1 cellular context compared by ENCODE assay signal in genomic region chr11:65468874-65469333, GRCh38.
A peak's percentile ranks its signal among the peaks of the same experiment; 100 is the strongest.
TF ChIP-seq lines count a peak whose summit lies in the region.

No MANE protein-coding gene starts in this region.

TF ChIP-seq in K562, 482 proteins besides CTCF, POLR2A, EP300 and RAD21 (continued from another document):
- peak; percentile 64; the same call in 1 of the 2 replicates for TF ChIP-seq ZNF395 (CRISPR knock-in tag; IDR thresholded peaks at IDR 0.05)
- no peak for TF ChIP-seq PPARD (CRISPR knock-in tag; IDR thresholded peaks at IDR 0.05)
- TF ChIP-seq NFIC (IDR thresholded peaks at IDR 0.05): 0 out of 2 replicates have a peak, but pooled peaks have one; percentile 4
- TF ChIP-seq ZFP36 (IDR thresholded peaks at IDR 0.05; ENCODE audit: low read depth, low read length, partially characterized antibody): peak; percentile 10
- TF ChIP-seq MYNN (IDR thresholded peaks at IDR 0.05): peak; percentile 53; the same call in 1 of the 2 replicates
- no peak for TF ChIP-seq MYNN (CRISPR knock-in tag; IDR thresholded peaks at IDR 0.05)
- TF ChIP-seq, protein P1, sequence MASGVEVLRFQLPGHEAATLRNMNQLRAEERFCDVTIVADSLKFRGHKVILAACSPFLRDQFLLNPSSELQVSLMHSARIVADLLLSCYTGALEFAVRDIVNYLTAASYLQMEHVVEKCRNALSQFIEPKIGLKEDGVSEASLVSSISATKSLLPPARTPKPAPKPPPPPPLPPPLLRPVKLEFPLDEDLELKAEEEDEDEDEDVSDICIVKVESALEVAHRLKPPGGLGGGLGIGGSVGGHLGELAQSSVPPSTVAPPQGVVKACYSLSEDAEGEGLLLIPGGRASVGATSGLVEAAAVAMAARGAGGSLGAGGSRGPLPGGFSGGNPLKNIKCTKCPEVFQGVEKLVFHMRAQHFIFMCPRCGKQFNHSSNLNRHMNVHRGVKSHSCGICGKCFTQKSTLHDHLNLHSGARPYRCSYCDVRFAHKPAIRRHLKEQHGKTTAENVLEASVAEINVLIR (CRISPR knock-in tag; IDR thresholded peaks at IDR 0.05): no peak
- TF ChIP-seq BRD9 (IDR thresholded peaks at IDR 0.05; ENCODE audit: low read depth, partially characterized antibody): peak; percentile 54
- peak; percentile 74; the same call in 1 of the 2 replicates for TF ChIP-seq CTBP1 (IDR thresholded peaks at IDR 0.05; ENCODE audit: borderline replicate concordance)
- no peak for TF ChIP-seq FOXP1 (CRISPR knock-in tag; IDR thresholded peaks at IDR 0.05)
- peak in 1 of 2 experiments; percentile 43; a peak in 1 of 4 replicates for TF ChIP-seq SRF (CRISPR knock-in tag; IDR thresholded peaks at IDR 0.05)
- TF ChIP-seq RB1 (IDR thresholded peaks at IDR 0.05; ENCODE audit: low read depth): peak; percentile 59; the same call in 1 of the 2 replicates
- TF ChIP-seq PHB2 (IDR thresholded peaks at IDR 0.05; ENCODE audit: low read depth): no peak
- TF ChIP-seq HDAC8 (tag; IDR thresholded peaks at IDR 0.05): no peak
- TF ChIP-seq, protein P2, sequence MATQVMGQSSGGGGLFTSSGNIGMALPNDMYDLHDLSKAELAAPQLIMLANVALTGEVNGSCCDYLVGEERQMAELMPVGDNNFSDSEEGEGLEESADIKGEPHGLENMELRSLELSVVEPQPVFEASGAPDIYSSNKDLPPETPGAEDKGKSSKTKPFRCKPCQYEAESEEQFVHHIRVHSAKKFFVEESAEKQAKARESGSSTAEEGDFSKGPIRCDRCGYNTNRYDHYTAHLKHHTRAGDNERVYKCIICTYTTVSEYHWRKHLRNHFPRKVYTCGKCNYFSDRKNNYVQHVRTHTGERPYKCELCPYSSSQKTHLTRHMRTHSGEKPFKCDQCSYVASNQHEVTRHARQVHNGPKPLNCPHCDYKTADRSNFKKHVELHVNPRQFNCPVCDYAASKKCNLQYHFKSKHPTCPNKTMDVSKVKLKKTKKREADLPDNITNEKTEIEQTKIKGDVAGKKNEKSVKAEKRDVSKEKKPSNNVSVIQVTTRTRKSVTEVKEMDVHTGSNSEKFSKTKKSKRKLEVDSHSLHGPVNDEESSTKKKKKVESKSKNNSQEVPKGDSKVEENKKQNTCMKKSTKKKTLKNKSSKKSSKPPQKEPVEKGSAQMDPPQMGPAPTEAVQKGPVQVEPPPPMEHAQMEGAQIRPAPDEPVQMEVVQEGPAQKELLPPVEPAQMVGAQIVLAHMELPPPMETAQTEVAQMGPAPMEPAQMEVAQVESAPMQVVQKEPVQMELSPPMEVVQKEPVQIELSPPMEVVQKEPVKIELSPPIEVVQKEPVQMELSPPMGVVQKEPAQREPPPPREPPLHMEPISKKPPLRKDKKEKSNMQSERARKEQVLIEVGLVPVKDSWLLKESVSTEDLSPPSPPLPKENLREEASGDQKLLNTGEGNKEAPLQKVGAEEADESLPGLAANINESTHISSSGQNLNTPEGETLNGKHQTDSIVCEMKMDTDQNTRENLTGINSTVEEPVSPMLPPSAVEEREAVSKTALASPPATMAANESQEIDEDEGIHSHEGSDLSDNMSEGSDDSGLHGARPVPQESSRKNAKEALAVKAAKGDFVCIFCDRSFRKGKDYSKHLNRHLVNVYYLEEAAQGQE (CRISPR knock-in tag; IDR thresholded peaks at IDR 0.05; ENCODE audit: low read depth): no peak
- no peak for TF ChIP-seq RBM39 (optimal IDR thresholded peaks at IDR 0.05; ENCODE audit: low read depth, low read length)
- TF ChIP-seq MTA3 (IDR thresholded peaks at IDR 0.05; ENCODE audit: borderline replicate concordance): no peak
- TF ChIP-seq NBN (IDR thresholded peaks at IDR 0.05; ENCODE audit: low read depth): peak; percentile 61; the same call in 1 of the 2 replicates
- no peak for TF ChIP-seq EZH2 (IDR thresholded peaks at IDR 0.05; ENCODE audit: borderline replicate concordance, low read depth, low read length)
- TF ChIP-seq NCOR1 (IDR thresholded peaks at IDR 0.05): 0 out of 2 replicates have a peak, but pooled peaks have one; percentile 20
- TF ChIP-seq NONO (IDR thresholded peaks at IDR 0.05; ENCODE audit: low read depth in 2 of 2, low read length in 1 of 2): 0 out of 4 replicates have a peak, but pooled peaks of 1 of the 2 experiments have one; percentile 52
- TF ChIP-seq FOXM1 (IDR thresholded peaks at IDR 0.05; ENCODE audit: low read depth): 0 out of 2 replicates have a peak, but pooled peaks have one; percentile 23
- no peak for TF ChIP-seq FOXM1 (CRISPR knock-in tag; IDR thresholded peaks at IDR 0.05; ENCODE audit: low read depth)
- TF ChIP-seq CREM (IDR thresholded peaks at IDR 0.05; ENCODE audit: low read depth): peak; percentile 29; the same call in 1 of the 2 replicates
- peak; percentile 53; the same call in 1 of the 2 replicates for TF ChIP-seq ZNF384 (IDR thresholded peaks at IDR 0.05; ENCODE audit: low read depth, low read length)
- peak; percentile 22 to 85; a peak in 2 of 4 replicates for TF ChIP-seq RCOR1 (IDR thresholded peaks at IDR 0.05; ENCODE audit: borderline replicate concordance in 1 of 2, low read depth in 2 of 2, low read length in 2 of 2)
- peak in 1 of 2 experiments; percentile 29; a peak in 1 of 4 replicates for TF ChIP-seq HDAC1 (IDR thresholded peaks at IDR 0.05)
- peak; percentile 44; the same call in 1 of the 2 replicates for TF ChIP-seq TOE1 (IDR thresholded peaks at IDR 0.05; ENCODE audit: borderline replicate concordance)
- no peak for TF ChIP-seq TOE1 (CRISPR knock-in tag; IDR thresholded peaks at IDR 0.05; ENCODE audit: borderline replicate concordance, low read depth)
- 0 out of 2 replicates have a peak, but pooled peaks have one; percentile 19 for TF ChIP-seq ARID1B (IDR thresholded peaks at IDR 0.05)
- 0 out of 2 replicates have a peak, but pooled peaks have one; percentile 43 for TF ChIP-seq ELF4 (CRISPR knock-in tag; IDR thresholded peaks at IDR 0.05)
- TF ChIP-seq LCOR (CRISPR knock-in tag; IDR thresholded peaks at IDR 0.05): 0 out of 2 replicates have a peak, but pooled peaks have one; percentile 38
- TF ChIP-seq ARID2 (IDR thresholded peaks at IDR 0.05): peak; percentile 61; the same call in 1 of the 2 replicates
- no peak for TF ChIP-seq ZNF76 (CRISPR knock-in tag; IDR thresholded peaks at IDR 0.05; ENCODE audit: borderline replicate concordance)
